16 cellular contexts compared by ENCODE assay signal in genomic region chr12:62263956-62264355, GRCh38. TPM values are rescaled to one million over a fixed set of nuclear protein-coding genes. Genes with fewer than 3 reads are reported as not detected.
DNase-seq lines count a peak whose midpoint lies in the region; ATAC-seq lines count a peak whose summit lies in the region.
"Had no signal": no experiment of that assay in that cellular context is flagged by ENCODE, and none has a peak within 500 bp of the region (broad histone marks: within the 10 kb centered on the region; RNA-seq: fewer than 3 reads in every experiment).

No MANE protein-coding gene starts in this region.

- POLR2A ChIA-PET in activated CD4-positive, alpha-beta T cell treated with anti-CD3 and anti-CD28 coated beads, Interleukin-2, amount 10 ng/mL, durations not matched to agents 7 days and 5 days (lab: Charles Lee): no interaction called here

- H3K27me3 Mint-ChIP-seq in activated CD4-positive, alpha-beta T cell treated with anti-CD3 and anti-CD28 coated beads, Interleukin-2, amount 10 ng/mL, durations not matched to agents 7 days and 5 days: no peaks in the 10 kb centered on the region
- H3K27me3 Mint-ChIP-seq in central memory CD8-positive, alpha-beta T cell: no peaks in the 10 kb centered on the region

- H3K4me3 Mint-ChIP-seq in activated CD4-positive, alpha-beta T cell treated with anti-CD3 and anti-CD28 coated beads, Interleukin-2, amount 10 ng/mL, durations not matched to agents 7 days and 5 days: peak overlapping the region; percentile 97
- peak overlapping the region; percentile 71 for H3K4me3 Mint-ChIP-seq in central memory CD8-positive, alpha-beta T cell

- H3K27me3 ChIP-seq in BLaER1: no peaks in the 10 kb centered on the region
- H3K27me3 ChIP-seq: heart left ventricle had no signal

- peaks cover 42% of the 10 kb centered on the region for H3K36me3 Mint-ChIP-seq in activated CD4-positive, alpha-beta T cell treated with anti-CD3 and anti-CD28 coated beads, Interleukin-2, amount 10 ng/mL, durations not matched to agents 7 days and 5 days (ENCODE audit: low read depth)
- H3K36me3 Mint-ChIP-seq in central memory CD8-positive, alpha-beta T cell (ENCODE audit: insufficient read depth): peaks cover 20% of the 10 kb centered on the region

- peaks cover 4% of the 10 kb centered on the region; the same call in 1 of the 2 replicates for H3K36me3 ChIP-seq in BLaER1
- H3K36me3 ChIP-seq: heart left ventricle, prostate gland had no signal

- peaks cover 31% of the 10 kb centered on the region for H3K4me1 ChIP-seq in BLaER1
- H3K4me1 ChIP-seq: prostate gland had no signal

- H3K4me2 ChIP-seq in BLaER1: 0 out of 2 replicates have a peak overlapping the region, but pooled peaks have one; percentile 11
- H3K4me2 ChIP-seq: SK-N-SH had no signal

- H3K9me3 Mint-ChIP-seq in activated CD4-positive, alpha-beta T cell treated with anti-CD3 and anti-CD28 coated beads, Interleukin-2, amount 10 ng/mL, durations not matched to agents 7 days and 5 days: no peaks in the 10 kb centered on the region
- no peaks in the 10 kb centered on the region for H3K9me3 Mint-ChIP-seq in central memory CD8-positive, alpha-beta T cell

- CTCF ChIA-PET in activated CD4-positive, alpha-beta T cell treated with anti-CD3 and anti-CD28 coated beads, Interleukin-2, amount 10 ng/mL, durations not matched to agents 7 days and 5 days (lab: Charles Lee): no interaction called here

- peaks cover 81% of the 10 kb centered on the region for H4K20me1 ChIP-seq in BLaER1

- ATAC-seq in central memory CD8-positive, alpha-beta T cell (replicated peaks; ENCODE audit: extremely low read depth, poor library complexity, severe bottlenecking): no peak
- ATAC-seq: heart left ventricle, mucosa of descending colon had no signal

- no peaks in the 10 kb centered on the region for H3K9me3 ChIP-seq in BLaER1
- H3K9me3 ChIP-seq: heart left ventricle, mucosa of descending colon, prostate gland, SK-N-SH had no signal

- no peak overlapping the region for H3K9ac ChIP-seq in BLaER1
- H3K9ac ChIP-seq: SK-N-SH had no signal

- H3K4me1 Mint-ChIP-seq in activated CD4-positive, alpha-beta T cell treated with anti-CD3 and anti-CD28 coated beads, Interleukin-2, amount 10 ng/mL, durations not matched to agents 7 days and 5 days: peaks cover 56% of the 10 kb centered on the region
- peaks cover 70% of the 10 kb centered on the region for H3K4me1 Mint-ChIP-seq in central memory CD8-positive, alpha-beta T cell

- H3K27ac ChIP-seq in BLaER1: no peak overlapping the region
- H3K27ac ChIP-seq: epithelial cell of prostate, prostate gland had no signal

- no peak overlapping the region for H3K4me3 ChIP-seq in BLaER1
- H3K4me3 ChIP-seq in GM08714 (ENCODE audit: low read length): peak overlapping the region; percentile 32
- H3K4me3 ChIP-seq: mucosa of descending colon, prostate gland had no signal

- peak; percentile 26 for DNase-seq in activated CD4-positive, alpha-beta T cell treated with anti-CD3 and anti-CD28 coated beads, Interleukin-2, amount 10 ng/mL, durations not matched to agents 7 days and 5 days
- DNase-seq in central memory CD8-positive, alpha-beta T cell (ENCODE audit: low spot score in 2 of 2): no peak
- DNase-seq in NCI-H2029 (lab: John Stamatoyannopoulos, UW): no peak
- no peak for DNase-seq in DMS153 (lab: John Stamatoyannopoulos, UW)
- DNase-seq in NCI-H510A (lab: John Stamatoyannopoulos, UW): no peak
- DNase-seq in DMS114 treated with DMSO at 0.1 percent for 48 hours (lab: John Stamatoyannopoulos, UW; ENCODE audit: unreplicated experiment): no peak
- DNase-seq: EL; heart left ventricle; kidney glomerular epithelial cell; SK-N-SH; stimulated activated CD8-positive, alpha-beta memory T cell treated with anti-CD3 and anti-CD28 coated beads, Interleukin-4, amount 100 ng/mL, for 48 hours had no signal

- peak overlapping the region; percentile 96 for H3K27ac Mint-ChIP-seq in activated CD4-positive, alpha-beta T cell treated with anti-CD3 and anti-CD28 coated beads, Interleukin-2, amount 10 ng/mL, durations not matched to agents 7 days and 5 days
- peak overlapping the region; percentile 90 for H3K27ac Mint-ChIP-seq in central memory CD8-positive, alpha-beta T cell (ENCODE audit: low read depth)

RNA-seq across cellular contexts. Expression of gene USP15, which starts 3.8 kb away (rescaled TPM):
- total RNA-seq in activated CD4-positive, alpha-beta T cell treated with anti-CD3 and anti-CD28 coated beads, Interleukin-2, amount 10 ng/mL, durations not matched to agents 7 days and 5 days: 100 to 1,000 TPM; 162 to 167 TPM
